In genomic region chr19:42012747-42013146, GRCh38 we compare ENCODE assay signal across 1 cellular context. TPM values are rescaled to one million over a fixed set of nuclear protein-coding genes. Genes with fewer than 3 reads are reported as not detected.
"Had no signal": no experiment of that assay in that cellular context is flagged by ENCODE, and none has a peak within 500 bp of the region (broad histone marks: within the 10 kb centered on the region; RNA-seq: fewer than 3 reads in every experiment).

No MANE protein-coding gene starts in this region.

RNA-seq across cellular contexts. Expression of gene ATP1A3, which starts 18.7 kb away (rescaled TPM):
- total RNA-seq: MCF 10A had no signal
